Comparison of ENCODE assay signal across 21 cellular contexts in genomic region chr11:72123117-72123653, GRCh38. TPM values are rescaled to one million over a fixed set of nuclear protein-coding genes. Genes with fewer than 3 reads are reported as not detected.
DNase-seq lines count a peak whose midpoint lies in the region; ATAC-seq and TF ChIP-seq lines count a peak whose summit lies in the region.
"Had no signal": no experiment of that assay in that cellular context is flagged by ENCODE, and none has a peak within 500 bp of the region (broad histone marks: within the 10 kb centered on the region; RNA-seq: fewer than 3 reads in every experiment).

No MANE protein-coding gene starts in this region.

- H3K9me3 ChIP-seq in neutrophil = no peaks in the 10 kb centered on the region
- H3K9me3 ChIP-seq in esophagus squamous epithelium = no peaks in the 10 kb centered on the region
- no peaks in the 10 kb centered on the region for H3K9me3 ChIP-seq in T-helper 17 cell (ENCODE audit: control insufficient read depth, low read length, poor library complexity, severe bottlenecking)
- no peaks in the 10 kb centered on the region for H3K9me3 ChIP-seq in uterus
- H3K9me3 ChIP-seq: BE2C had no signal

- H3K27ac ChIP-seq in neutrophil (peak overlapping the region; percentile 66), esophagus squamous epithelium (no peak overlapping the region), uterus (no peak overlapping the region)

- TF ChIP-seq CTCF in neutrophil (IDR thresholded peaks at IDR 0.05) (no peak), esophagus squamous epithelium (IDR thresholded peaks at IDR 0.05) (no peak), uterus (IDR thresholded peaks at IDR 0.05) (no peak)

- no peaks in the 10 kb centered on the region for H3K36me3 Mint-ChIP-seq in T-helper 17 cell (ENCODE audit: low read depth)

- WGBS in esophagus squamous epithelium, 2 donors = 88 to 100% methylated on average over 1 to 3 of the region's 3 CpGs

- no peak overlapping the region for H3K4me3 Mint-ChIP-seq in T-helper 17 cell
- H3K4me3 Mint-ChIP-seq: CD4-positive, alpha-beta T cell had no signal

- H3K4me1 Mint-ChIP-seq in T-helper 17 cell = no peaks in the 10 kb centered on the region

- H3K4me1 ChIP-seq in neutrophil (ENCODE audit: control insufficient read depth in 1 of 2, insufficient read depth in 1 of 2, low read depth in 1 of 2, low read length in 1 of 2) (peaks cover 49 to 53% of the 10 kb centered on the region in 2 experiments), esophagus squamous epithelium (peaks cover 0 to 16% (median 4%) of the 10 kb centered on the region in 3 donors), uterus (no peaks in the 10 kb centered on the region)
- H3K4me1 ChIP-seq: BE2C had no signal

- intact Hi-C loops in esophagus squamous epithelium (cut with DNase I) = no loop called here
- intact Hi-C loops in uterus (cut with DNase I; ENCODE audit: low total_unique reads) = no loop called here

- TF ChIP-seq POLR2A in esophagus squamous epithelium (IDR thresholded peaks at IDR 0.05) = no peak
- TF ChIP-seq POLR2A in uterus (IDR thresholded peaks at IDR 0.05) = no peak

- no peak overlapping the region for H3K4me3 ChIP-seq in neutrophil (ENCODE audit: low read depth in 1 of 2, low read length in 1 of 2)
- no peak overlapping the region for H3K4me3 ChIP-seq in esophagus squamous epithelium
- H3K4me3 ChIP-seq in uterus = no peak overlapping the region
- H3K4me3 ChIP-seq: GM12878 had no signal

- ATAC-seq in HG03378 (IDR thresholded peaks at IDR 0.05; ENCODE audit: unreplicated experiment) = no peak
- no peak for ATAC-seq in T-helper 17 cell
- ATAC-seq: GM12878, HCT116 had no signal

- no peak overlapping the region for H3K27ac Mint-ChIP-seq in T-helper 17 cell
- H3K27ac Mint-ChIP-seq: CD4-positive, alpha-beta T cell had no signal

- no peaks in the 10 kb centered on the region for H3K36me3 ChIP-seq in neutrophil
- no peaks in the 10 kb centered on the region for H3K36me3 ChIP-seq in esophagus squamous epithelium
- H3K36me3 ChIP-seq in uterus = no peaks in the 10 kb centered on the region
- H3K36me3 ChIP-seq: BE2C had no signal

- DNase-seq in EH (ENCODE audit: low read depth) (peak; percentile 46), M059J (ENCODE audit: low read depth) (peak; percentile 33), dermis blood vessel endothelial cell (peak; percentile 25), esophagus squamous epithelium (lab: John Stamatoyannopoulos, UW) (no peak), T-helper 17 cell (no peak), uterus (no peak)
- DNase-seq: ACHN; BE2C; C1 segment of cervical spinal cord; CD4-positive, alpha-beta T cell; DMS153; DMS79; GOT3; H7 had no signal

- no peaks in the 10 kb centered on the region for H3K27me3 ChIP-seq in neutrophil
- H3K27me3 ChIP-seq in esophagus squamous epithelium = peaks cover 0 to 3% (median 0%) of the 10 kb centered on the region in 4 donors
- no peaks in the 10 kb centered on the region for H3K27me3 ChIP-seq in uterus
- H3K27me3 ChIP-seq: BE2C had no signal

- peaks cover 38% of the 10 kb centered on the region for H3K27me3 Mint-ChIP-seq in T-helper 17 cell

RNA-seq across cellular contexts. Expression of gene ANAPC15, which starts 10.7 kb away (rescaled TPM):
- total RNA-seq in M059J (2014; rRNA removed; shearing (Covaris generic)) = 36.3 and 40.1 TPM in 2 replicates
- total RNA-seq in dermis blood vessel endothelial cell (24.7 and 26.8 TPM in 2 replicates), esophagus squamous epithelium (10 to 100 TPM; 17.7 to 35.3 (median 23.5) TPM), T-helper 17 cell (10 to 100 TPM; 47.0 to 54.6 TPM), uterus (10 to 100 TPM in 2 of 4 donors, 1 to 10 TPM in 2; 6.5 to 56.9 (median 20.7) TPM)

RNA-seq across cellular contexts. Expression of gene FOLR3, which starts 12.3 kb away (rescaled TPM):
- total RNA-seq in M059J (2014; rRNA removed; shearing (Covaris generic)) = 0.17 and 1.4 TPM in 2 replicates
- total RNA-seq in dermis blood vessel endothelial cell (not detected in 2 replicates), esophagus squamous epithelium (under 1 TPM in 1 of 4 donors, not detected in 3; 0.35 TPM), T-helper 17 cell (under 1 TPM in 1 of 2 donors, not detected in 1; 0.44 TPM), uterus (not detected)
- total RNA-seq: Daoy, G401, GM12878, H7, HT-29 had no signal

RNA-seq across cellular contexts. Expression of gene TOMT, which starts 17.5 kb away (rescaled TPM):
- total RNA-seq in M059J (2014; rRNA removed; shearing (Covaris generic)) = not detected in 2 replicates
- total RNA-seq in dermis blood vessel endothelial cell = not detected in 2 replicates
- not detected for total RNA-seq in esophagus squamous epithelium
- not detected for total RNA-seq in T-helper 17 cell
- not detected for total RNA-seq in uterus
- total RNA-seq: CD4-positive, alpha-beta T cell; Daoy; G401; GM12878 had no signal

RNA-seq across cellular contexts. Expression of gene LAMTOR1, which starts 20.1 kb away (rescaled TPM):
- total RNA-seq in M059J (2014; rRNA removed; shearing (Covaris generic)) = 114 TPM in 2 replicates
- 100 and 111 TPM in 2 replicates for total RNA-seq in dermis blood vessel endothelial cell
- 10 to 100 TPM; 80.1 to 99.1 (median 97.7) TPM for total RNA-seq in esophagus squamous epithelium
- 10 to 100 TPM; 43.7 to 74.6 TPM for total RNA-seq in T-helper 17 cell
- 100 to 1,000 TPM in 1 of 4 donors, 10 to 100 TPM in 3; 46.0 to 115 (median 91.5) TPM for total RNA-seq in uterus

RNA-seq across cellular contexts. Expression of gene LRRC51, which starts 42.5 kb away (rescaled TPM):
- 4.8 and 5.2 TPM in 2 replicates for total RNA-seq in M059J (2014; rRNA removed; shearing (Covaris generic))
- total RNA-seq in dermis blood vessel endothelial cell (2.8 and 7.8 TPM in 2 replicates), esophagus squamous epithelium (1 to 10 TPM; 2.1 to 4.2 (median 3.2) TPM), T-helper 17 cell (1 to 10 TPM in 1 of 2 donors, under 1 TPM in 1; 0.75 to 4.5 TPM), uterus (10 to 100 TPM in 1 of 4 donors, 1 to 10 TPM in 2, not detected in 1; 3.8 to 10.2 (median 9.6) TPM)

Comparison
In these comparisons a context has a peak if more than half of its experiments do, and no peak if none do; other contexts are left out.
1. DNase-seq: peak in EH (single experiment), M059J (single experiment) and dermis blood vessel endothelial cell (single experiment); none in esophagus squamous epithelium (single experiment), T-helper 17 cell (0 of 3) and uterus (0 of 2).